In the genomic region with DNA sequence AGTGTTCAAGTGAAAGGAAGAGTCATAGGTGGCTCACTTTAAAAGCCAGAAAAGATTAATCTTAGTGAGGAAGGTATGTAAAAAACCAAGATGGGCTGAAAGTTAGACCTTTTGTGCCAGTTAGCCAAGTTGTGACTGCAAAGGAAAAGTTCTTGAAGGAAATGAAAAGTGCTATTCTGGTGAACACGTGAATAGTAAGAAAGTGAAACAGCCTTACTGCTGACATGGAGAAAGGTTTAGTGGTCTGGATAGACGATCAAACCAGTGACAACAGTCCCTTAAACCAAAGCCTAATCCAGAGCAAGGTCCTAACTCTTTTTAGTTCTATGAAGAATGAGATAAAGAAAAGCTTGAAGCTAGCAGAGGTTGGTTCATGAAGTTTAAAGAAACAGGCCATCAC, we compare ENCODE assay signal across 21 cellular contexts.
A peak's percentile ranks its signal among the peaks of the same experiment; 100 is the strongest.
DNase-seq lines count a peak whose midpoint lies in the region; ATAC-seq, FAIRE-seq and TF ChIP-seq lines count a peak whose summit lies in the region.
"Had no signal": no experiment of that assay in that cellular context is flagged by ENCODE, and none has a peak within 500 bp of the region (broad histone marks: within the 10 kb centered on the region; RNA-seq: fewer than 3 reads in every experiment).

No MANE protein-coding gene starts in this region.

- FAIRE-seq in GM12892 (lab: Jason Lieb, UNC): peak; percentile 27
- FAIRE-seq: G401.6 had no signal

- TF ChIP-seq POLR2A in GM12892 (IDR thresholded peaks at IDR 0.05; ENCODE audit: low read depth, low read length): no peak

- H3K27ac Mint-ChIP-seq in natural killer cell: no peak overlapping the region
- H3K27ac Mint-ChIP-seq: activated T-helper 1 cell treated with anti-CD3 and anti-CD28 coated beads, Interleukin-12 subunit alpha, Interleukin-12 subunit beta, Interleukin-2, Interleukin-4 antibody, amounts not matched to agents 30 ng/mL and 10 ng/mL and 1 ng/mL, durations not matched to agents 14 hours and 24 hours and 36 hours; dendritic cell treated with granulocyte-macrophage colony-stimulating factor and Interleukin-4, amounts not matched to agents 40 ng/mL and 50 ng/mL, for 4 days; IgD-negative memory B cell; naive thymus-derived CD4-positive, alpha-beta T cell had no signal

- H3K4me3 Mint-ChIP-seq in natural killer cell: no peak overlapping the region
- H3K4me3 Mint-ChIP-seq: activated T-helper 1 cell treated with anti-CD3 and anti-CD28 coated beads, Interleukin-12 subunit alpha, Interleukin-12 subunit beta, Interleukin-2, Interleukin-4 antibody, amounts not matched to agents 30 ng/mL and 10 ng/mL and 1 ng/mL, durations not matched to agents 14 hours and 24 hours and 36 hours; dendritic cell treated with granulocyte-macrophage colony-stimulating factor and Interleukin-4, amounts not matched to agents 40 ng/mL and 50 ng/mL, for 4 days; IgD-negative memory B cell; naive thymus-derived CD4-positive, alpha-beta T cell had no signal

- ATAC-seq in GM19328 (IDR thresholded peaks at IDR 0.05; ENCODE audit: unreplicated experiment) (peak; percentile 46), HG02759 (IDR thresholded peaks at IDR 0.05; ENCODE audit: unreplicated experiment) (peak; percentile 69), HG03469 (IDR thresholded peaks at IDR 0.05; ENCODE audit: unreplicated experiment) (peak; percentile 56), natural killer cell (no peak)
- ATAC-seq: esophagus mucosa; left cardiac atrium; naive thymus-derived CD4-positive, alpha-beta T cell had no signal

- DNase-seq in GM12892 (ENCODE audit: insufficient read length) (no peak), GM10248 (ENCODE audit: extremely low spot score) (no peak), DMS153 (lab: John Stamatoyannopoulos, UW) (no peak), SIG-M5 (lab: John Stamatoyannopoulos, UW) (no peak), natural killer cell (no peak)
- DNase-seq: activated CD4-positive, alpha-beta T cell treated with anti-CD3 and anti-CD28 coated beads, Interleukin-2, amount 50 U/mL, for 1 hour; anterior cingulate cortex; COR-L47; left cardiac atrium; naive thymus-derived CD4-positive, alpha-beta T cell; NCI-H1436 treated with DMSO at 0.1 percent for 48 hours; NCI-H510A; transverse colon had no signal

- POLR2A ChIA-PET in GM10248 (lab: Yijun Ruan, JAX): no interaction called here

- intact Hi-C loops in natural killer cell (cut with micrococcal nuclease): loop anchor here (10.0 kb wide), 1 partner anchor 203 kb away; no protein-coding TSS in a partner anchor

- no peaks in the 10 kb centered on the region for H3K9me3 Mint-ChIP-seq in natural killer cell
- H3K9me3 Mint-ChIP-seq: activated T-helper 1 cell treated with anti-CD3 and anti-CD28 coated beads, Interleukin-12 subunit alpha, Interleukin-12 subunit beta, Interleukin-2, Interleukin-4 antibody, amounts not matched to agents 30 ng/mL and 10 ng/mL and 1 ng/mL, durations not matched to agents 14 hours and 24 hours and 36 hours; dendritic cell treated with granulocyte-macrophage colony-stimulating factor and Interleukin-4, amounts not matched to agents 40 ng/mL and 50 ng/mL, for 4 days; IgD-negative memory B cell; naive thymus-derived CD4-positive, alpha-beta T cell had no signal

- CTCF ChIA-PET in GM10248 (lab: Yijun Ruan, JAX): interaction anchor here (1.0 kb wide), 1 partner anchor 17 kb away, joined by 5 read pairs; no protein-coding TSS in a partner anchor

- no peak for TF ChIP-seq CTCF in GM10248 (IDR thresholded peaks at IDR 0.05; ENCODE audit: control extremely low read depth, extremely low read depth, low read depth, missing control alignments)
- no peak for TF ChIP-seq CTCF in natural killer cell (IDR thresholded peaks at IDR 0.05)

- peaks cover 0 to 3% of the 10 kb centered on the region in 2 donors for H3K27me3 Mint-ChIP-seq in natural killer cell (ENCODE audit: low read depth in 2 of 2)
- H3K27me3 Mint-ChIP-seq: dendritic cell treated with granulocyte-macrophage colony-stimulating factor and Interleukin-4, amounts not matched to agents 40 ng/mL and 50 ng/mL, for 4 days had no signal

- H3K4me1 Mint-ChIP-seq in natural killer cell: no peaks in the 10 kb centered on the region

- no peaks in the 10 kb centered on the region for H3K36me3 Mint-ChIP-seq in natural killer cell
- H3K36me3 Mint-ChIP-seq: IgD-negative memory B cell; naive thymus-derived CD4-positive, alpha-beta T cell had no signal

Comparison
In these comparisons a context has a peak if more than half of its experiments do, and no peak if none do; other contexts are left out.
1. ATAC-seq: peak in GM19328 (single experiment), HG02759 (single experiment) and HG03469 (single experiment); none in natural killer cell (0 of 3).